ENCODE assay signal across 10 cellular contexts in genomic region chr21:45874716-45875415, GRCh38.
DNase-seq lines count a peak whose midpoint lies in the region; ATAC-seq and TF ChIP-seq lines count a peak whose summit lies in the region.
"Had no signal": no experiment of that assay in that cellular context is flagged by ENCODE, and none has a peak within 500 bp of the region (broad histone marks: within the 10 kb centered on the region; RNA-seq: fewer than 3 reads in every experiment).

No MANE protein-coding gene starts in this region.

- no peak for TF ChIP-seq CTCF in kidney epithelial cell (IDR thresholded peaks at IDR 0.05; ENCODE audit: insufficient read depth, low read length, poor library complexity, severe bottlenecking)
- TF ChIP-seq CTCF in suprapubic skin (IDR thresholded peaks at IDR 0.05): no peak

- ATAC-seq in HG02610 (IDR thresholded peaks at IDR 0.05; ENCODE audit: unreplicated experiment): no peak

- H3K9me3 ChIP-seq in adipocyte (ENCODE audit: control insufficient read depth, low read length) (no peaks in the 10 kb centered on the region), suprapubic skin (no peaks in the 10 kb centered on the region)

- H3K9ac ChIP-seq in adipocyte (ENCODE audit: low read length): peak overlapping the region; percentile 84

- TF ChIP-seq EP300 in suprapubic skin (IDR thresholded peaks at IDR 0.05): no peak

- TF ChIP-seq POLR2A in suprapubic skin (IDR thresholded peaks at IDR 0.05): no peak

- H3K9me3 Mint-ChIP-seq in activated T-cell treated with anti-CD3 and anti-CD28 coated beads, Interleukin-2, amount 50 U/mL, for 24 hours: no peaks in the 10 kb centered on the region
- H3K9me3 Mint-ChIP-seq: CD4-positive, CD25-positive, alpha-beta regulatory T cell had no signal

- H3K27ac ChIP-seq in suprapubic skin: no peak overlapping the region

- peak overlapping the region; percentile 56 for H3K4me3 Mint-ChIP-seq in activated T-cell treated with anti-CD3 and anti-CD28 coated beads, Interleukin-2, amount 50 U/mL, for 24 hours
- H3K4me3 Mint-ChIP-seq: CD4-positive, CD25-positive, alpha-beta regulatory T cell had no signal

- H3K4me1 Mint-ChIP-seq in activated T-cell treated with anti-CD3 and anti-CD28 coated beads, Interleukin-2, amount 50 U/mL, for 24 hours (ENCODE audit: low read depth): peaks cover 22% of the 10 kb centered on the region

- H3K36me3 ChIP-seq in adipocyte (ENCODE audit: control insufficient read depth, insufficient read depth, low read length, severe bottlenecking) (no peaks in the 10 kb centered on the region), kidney epithelial cell (ENCODE audit: control insufficient read depth, insufficient read depth, low read length) (no peaks in the 10 kb centered on the region), suprapubic skin (no peaks in the 10 kb centered on the region)

- H3K4me1 ChIP-seq in adipocyte (ENCODE audit: control insufficient read depth, insufficient read depth, low read length) (peaks cover 53% of the 10 kb centered on the region), suprapubic skin (peaks cover 8% of the 10 kb centered on the region)

- peak overlapping the region; percentile 70 for H3K4me3 ChIP-seq in adipocyte (ENCODE audit: low read length)
- no peak overlapping the region for H3K4me3 ChIP-seq in kidney epithelial cell (ENCODE audit: low read depth, low read length)
- peak overlapping the region; percentile 5 for H3K4me3 ChIP-seq in suprapubic skin

- peaks cover 12% of the 10 kb centered on the region for H3K27me3 Mint-ChIP-seq in activated T-cell treated with anti-CD3 and anti-CD28 coated beads, Interleukin-2, amount 50 U/mL, for 24 hours

- WGBS in suprapubic skin: 39% methylated on average over 12 of the region's 33 CpGs

- peak; percentile 53 for DNase-seq in activated T-cell treated with anti-CD3 and anti-CD28 coated beads, Interleukin-2, amount 50 U/mL, for 24 hours
- DNase-seq in activated T-cell treated with anti-CD3 and anti-CD28 coated beads for 4 hours (no peak), adipocyte (ENCODE audit: low read depth) (peak; percentile 98), kidney epithelial cell (ENCODE audit: low read depth) (peak; percentile 49), suprapubic skin (ENCODE audit: low spot score in 2 of 2) (peak in 1 of 2 donors; percentile 74), DMS53 (lab: John Stamatoyannopoulos, UW) (no peak)
- DNase-seq in stimulated activated CD4-positive, alpha-beta T cell treated with anti-CD3 and anti-CD28 coated beads, Interleukin-4, amount 100 ng/mL, for 24 hours: no peak
- DNase-seq: CD4-positive, CD25-positive, alpha-beta regulatory T cell; NCI-H2171 treated with DMSO at 0.1 percent for 48 hours had no signal

- peak overlapping the region; percentile 40 for H3K27ac Mint-ChIP-seq in activated T-cell treated with anti-CD3 and anti-CD28 coated beads, Interleukin-2, amount 50 U/mL, for 24 hours
- H3K27ac Mint-ChIP-seq: CD4-positive, CD25-positive, alpha-beta regulatory T cell had no signal

- H3K36me3 Mint-ChIP-seq in activated T-cell treated with anti-CD3 and anti-CD28 coated beads, Interleukin-2, amount 50 U/mL, for 24 hours (ENCODE audit: low read depth): no peaks in the 10 kb centered on the region
- H3K36me3 Mint-ChIP-seq: CD4-positive, CD25-positive, alpha-beta regulatory T cell had no signal

- no peaks in the 10 kb centered on the region for H3K27me3 ChIP-seq in adipocyte (replicated peaks; ENCODE audit: control insufficient read depth, insufficient read depth, low read length)
- H3K27me3 ChIP-seq in kidney epithelial cell (ENCODE audit: control insufficient read depth, insufficient read depth, low read length): no peaks in the 10 kb centered on the region
- H3K27me3 ChIP-seq in suprapubic skin: peaks cover 6% of the 10 kb centered on the region

Comparison
In these comparisons a context has a peak if more than half of its experiments do, and no peak if none do; other contexts are left out.
1. DNase-seq: peak in activated T-cell treated with anti-CD3 and anti-CD28 coated beads, Interleukin-2, amount 50 U/mL, for 24 hours (single experiment), adipocyte (single experiment) and kidney epithelial cell (single experiment); none in activated T-cell treated with anti-CD3 and anti-CD28 coated beads for 4 hours (single experiment), DMS53 (single experiment) and stimulated activated CD4-positive, alpha-beta T cell treated with anti-CD3 and anti-CD28 coated beads, Interleukin-4, amount 100 ng/mL, for 24 hours (single experiment).